Comparison of ENCODE assay signal across 20 cellular contexts in genomic region chr1:29266912-29267311, GRCh38. TPM values are rescaled to one million over a fixed set of nuclear protein-coding genes. Genes with fewer than 3 reads are reported as not detected.
DNase-seq lines count a peak whose midpoint lies in the region; ATAC-seq, FAIRE-seq and TF ChIP-seq lines count a peak whose summit lies in the region.
"Had no signal": no experiment of that assay in that cellular context is flagged by ENCODE, and none has a peak within 500 bp of the region (broad histone marks: within the 10 kb centered on the region; RNA-seq: fewer than 3 reads in every experiment).

No MANE protein-coding gene starts in this region.

- CTCF ChIA-PET in Caco-2 (lab: Charles Lee) = no interaction called here
- CTCF ChIA-PET in activated naive CD4-positive, alpha-beta T cell treated with anti-CD3 and anti-CD28 coated beads for 36 hours (lab: Charles Lee) = interaction anchor here (0.6 kb wide), 1 partner anchor 294 kb away, joined by 3 read pairs; no protein-coding TSS in a partner anchor

- H3K36me3 Mint-ChIP-seq in Caco-2 (ENCODE audit: insufficient read depth, unreplicated experiment) (no peaks in the 10 kb centered on the region), mesothelial cell of epicardium (peaks cover 27% of the 10 kb centered on the region), neural progenitor cell (peaks cover 3% of the 10 kb centered on the region)
- no peaks in the 10 kb centered on the region for H3K36me3 Mint-ChIP-seq in activated naive CD4-positive, alpha-beta T cell treated with anti-CD3 and anti-CD28 coated beads for 36 hours (ENCODE audit: low read depth)
- H3K36me3 Mint-ChIP-seq: CD4-positive, CD25-positive, alpha-beta regulatory T cell; CD8-positive, alpha-beta memory T cell had no signal

- 92 to 98% (median 97%) methylated on average over 3 of the region's 3 CpGs for WGBS in stomach, 5 donors

- H3K27me3 Mint-ChIP-seq in Caco-2 (ENCODE audit: insufficient read depth, unreplicated experiment) (no peaks in the 10 kb centered on the region), mesothelial cell of epicardium (ENCODE audit: low read depth) (no peaks in the 10 kb centered on the region), neural progenitor cell (ENCODE audit: insufficient read depth, low read depth) (no peaks in the 10 kb centered on the region)
- peaks cover 51% of the 10 kb centered on the region for H3K27me3 Mint-ChIP-seq in activated naive CD4-positive, alpha-beta T cell treated with anti-CD3 and anti-CD28 coated beads for 36 hours (ENCODE audit: low read depth)

- no peak overlapping the region for H3K9ac ChIP-seq in neural progenitor cell

- H3K27ac ChIP-seq in SJCRH30 (0 out of 2 replicates have a peak overlapping the region, but pooled peaks have one; percentile 7), neural progenitor cell (no peak overlapping the region), stomach (no peak overlapping the region)

- no peaks in the 10 kb centered on the region for H3K36me3 ChIP-seq in Caco-2 (ENCODE audit: control insufficient read depth, insufficient read depth, low read length)
- no peaks in the 10 kb centered on the region for H3K36me3 ChIP-seq in SJCRH30
- peaks cover 3% of the 10 kb centered on the region for H3K36me3 ChIP-seq in neural progenitor cell
- peaks cover 0 to 5% (median 0%) of the 10 kb centered on the region in 4 donors for H3K36me3 ChIP-seq in stomach
- H3K36me3 ChIP-seq: BE2C had no signal

- H3K27ac Mint-ChIP-seq in Caco-2 (ENCODE audit: unreplicated experiment) (peak overlapping the region; percentile 52), mesothelial cell of epicardium (peak overlapping the region; percentile 83), neural progenitor cell (peak overlapping the region; percentile 31)
- no peak overlapping the region for H3K27ac Mint-ChIP-seq in activated naive CD4-positive, alpha-beta T cell treated with anti-CD3 and anti-CD28 coated beads for 36 hours
- H3K27ac Mint-ChIP-seq: CD4-positive, CD25-positive, alpha-beta regulatory T cell; CD8-positive, alpha-beta memory T cell; GM23338 had no signal

- no peak overlapping the region for H3K4me3 Mint-ChIP-seq in Caco-2 (ENCODE audit: unreplicated experiment)
- H3K4me3 Mint-ChIP-seq in mesothelial cell of epicardium = no peak overlapping the region
- H3K4me3 Mint-ChIP-seq in neural progenitor cell = no peak overlapping the region
- H3K4me3 Mint-ChIP-seq in activated naive CD4-positive, alpha-beta T cell treated with anti-CD3 and anti-CD28 coated beads for 36 hours = no peak overlapping the region
- H3K4me3 Mint-ChIP-seq: CD4-positive, CD25-positive, alpha-beta regulatory T cell; CD8-positive, alpha-beta memory T cell; GM23338 had no signal

- ATAC-seq in HG02885 (IDR thresholded peaks at IDR 0.05; ENCODE audit: poor library complexity, unreplicated experiment) = no peak
- ATAC-seq: GM23338, HCT116 had no signal

- H3K9me3 ChIP-seq in Caco-2 = no peaks in the 10 kb centered on the region
- peaks cover 5% of the 10 kb centered on the region for H3K9me3 ChIP-seq in SJCRH30 (replicated peaks)
- no peaks in the 10 kb centered on the region for H3K9me3 ChIP-seq in neural progenitor cell (ENCODE audit: low read depth)
- H3K9me3 ChIP-seq in stomach = no peaks in the 10 kb centered on the region
- H3K9me3 ChIP-seq: BE2C had no signal

- no peaks in the 10 kb centered on the region for H3K79me2 ChIP-seq in neural progenitor cell (ENCODE audit: low read depth)

- no peak for FAIRE-seq in RCC 7860 (lab: Jason Lieb, UNC)
- FAIRE-seq: D721Med, G401.6, GM12892, GM18507 had no signal

- no peaks in the 10 kb centered on the region for H3K27me3 ChIP-seq in Caco-2 (replicated peaks; ENCODE audit: control insufficient read depth, insufficient read depth, low read length)
- H3K27me3 ChIP-seq in SJCRH30 = no peaks in the 10 kb centered on the region
- no peaks in the 10 kb centered on the region for H3K27me3 ChIP-seq in neural progenitor cell
- H3K27me3 ChIP-seq in stomach = no peaks in the 10 kb centered on the region
- H3K27me3 ChIP-seq: BE2C had no signal

- H3K4me3 ChIP-seq in Caco-2 (ENCODE audit: low read depth, low read length) (no peak overlapping the region), SJCRH30 (no peak overlapping the region), neural progenitor cell (no peak overlapping the region), stomach (no peak overlapping the region)
- H3K4me3 ChIP-seq: GM23338 had no signal

- intact Hi-C loops in Caco-2 (cut with micrococcal nuclease; ENCODE audit: unreplicated experiment) = no loop called here
- intact Hi-C loops in stomach (cut with DNase I; ENCODE audit: low total_unique reads) = no loop called here
- intact Hi-C loops in activated naive CD4-positive, alpha-beta T cell treated with anti-CD3 and anti-CD28 coated beads for 36 hours (cut with micrococcal nuclease) = no loop called here

- POLR2A ChIA-PET in Caco-2 (lab: Charles Lee) = no interaction called here

- TF ChIP-seq EP300 in stomach (IDR thresholded peaks at IDR 0.05) = no peak

- TF ChIP-seq POLR2A in stomach (IDR thresholded peaks at IDR 0.05) = no peak

- no peaks in the 10 kb centered on the region for H4K20me1 ChIP-seq in neural progenitor cell (ENCODE audit: low read depth)

- H3K4me1 ChIP-seq in Caco-2 (peaks cover 16% of the 10 kb centered on the region), SJCRH30 (peaks cover 47% of the 10 kb centered on the region), neural progenitor cell (peaks cover 12% of the 10 kb centered on the region), stomach (peaks cover 6 to 12% (median 11%) of the 10 kb centered on the region in 4 donors)
- H3K4me1 ChIP-seq: BE2C had no signal

- H2AFZ ChIP-seq in neural progenitor cell (replicated peaks) = no peak overlapping the region
- H2AFZ ChIP-seq: GM23338 had no signal

- DNase-seq in Caco-2 = no peak
- peak; percentile 30 to 38 for DNase-seq in SJCRH30
- no peak for DNase-seq in mesothelial cell of epicardium (ENCODE audit: low spot score in 2 of 2, unreplicated experiment in 2 of 2)
- DNase-seq in neural progenitor cell (ENCODE audit: low spot score) = no peak
- DNase-seq in stomach = no peak
- DNase-seq in RCC 7860 (ENCODE audit: low spot score) = no peak
- DNase-seq in activated naive CD4-positive, alpha-beta T cell treated with anti-CD3 and anti-CD28 coated beads for 36 hours = no peak
- DNase-seq: BE2C; C1 segment of cervical spinal cord; CD4-positive, CD25-positive, alpha-beta regulatory T cell; CD8-positive, alpha-beta memory T cell; COR-L47; H7 had no signal

- peaks cover 1% of the 10 kb centered on the region for H3F3A ChIP-seq in neural progenitor cell (ENCODE audit: low read depth)

- H3K4me1 Mint-ChIP-seq in Caco-2 (ENCODE audit: low read depth, unreplicated experiment) (peaks cover 25% of the 10 kb centered on the region), mesothelial cell of epicardium (peaks cover 32% of the 10 kb centered on the region), neural progenitor cell (peaks cover 13% of the 10 kb centered on the region)
- H3K4me1 Mint-ChIP-seq in activated naive CD4-positive, alpha-beta T cell treated with anti-CD3 and anti-CD28 coated beads for 36 hours (ENCODE audit: low read depth) = no peaks in the 10 kb centered on the region
- H3K4me1 Mint-ChIP-seq: CD4-positive, CD25-positive, alpha-beta regulatory T cell; CD8-positive, alpha-beta memory T cell had no signal

- H3K9me3 Mint-ChIP-seq in Caco-2 (ENCODE audit: unreplicated experiment) (no peaks in the 10 kb centered on the region), mesothelial cell of epicardium (peaks cover 4% of the 10 kb centered on the region), neural progenitor cell (no peaks in the 10 kb centered on the region)
- no peaks in the 10 kb centered on the region for H3K9me3 Mint-ChIP-seq in activated naive CD4-positive, alpha-beta T cell treated with anti-CD3 and anti-CD28 coated beads for 36 hours
- H3K9me3 Mint-ChIP-seq: CD8-positive, alpha-beta memory T cell; GM23338 had no signal

- TF ChIP-seq CTCF in Caco-2 (IDR thresholded peaks at IDR 0.05; ENCODE audit: insufficient read depth in 1 of 2, low read depth in 1 of 2, low read length in 1 of 2, severe bottlenecking in 1 of 2, unreplicated experiment in 1 of 2) = no peak
- TF ChIP-seq CTCF in mesothelial cell of epicardium (IDR thresholded peaks at IDR 0.05; ENCODE audit: unreplicated experiment) = no peak
- no peak for TF ChIP-seq CTCF in neural progenitor cell (IDR thresholded peaks at IDR 0.05)
- TF ChIP-seq CTCF in stomach (IDR thresholded peaks at IDR 0.05) = no peak

- BruUV-seq in Caco-2 (replicated peaks; lab: Mats Ljungman, UMichigan) = no TSS peak

- no peak overlapping the region for H3K4me2 ChIP-seq in neural progenitor cell
- H3K4me2 ChIP-seq: GM23338 had no signal

RNA-seq across cellular contexts. Expression of gene PTPRU, which starts 30.6 kb away (rescaled TPM):
- total RNA-seq in Caco-2 (2022) (32.9 and 41.4 TPM in 2 replicates), mesothelial cell of epicardium (143 to 151 TPM (median 145 TPM) in 3 replicates), neural progenitor cell (ENCODE audit: low replicate concordance) (29.5 and 68.9 TPM in 2 replicates), stomach (10 to 100 TPM in 2 of 5 donors, 1 to 10 TPM in 2, under 1 TPM in 1; 0.29 to 17.5 (median 8.0) TPM)
- total RNA-seq in SJCRH30 (2014; rRNA removed; shearing (Covaris generic)) = 12.3 and 16.3 TPM in 2 replicates
- 1 to 10 TPM; 4.9 to 5.4 (median 5.2) TPM for polyA plus RNA-seq in stomach
- total RNA-seq in activated naive CD4-positive, alpha-beta T cell treated with anti-CD3 and anti-CD28 coated beads for 36 hours = under 1 TPM; 0.15 to 0.38 TPM
- total RNA-seq: CD4-positive, CD25-positive, alpha-beta regulatory T cell had no signal
- polyA plus RNA-seq: CD4-positive, CD25-positive, alpha-beta regulatory T cell had no signal

RNA-seq across cellular contexts. Expression of gene MECR, which starts 36.2 kb away (rescaled TPM):
- total RNA-seq in Caco-2 (2022) (21.5 and 23.1 TPM in 2 replicates), mesothelial cell of epicardium (36.6 to 40.0 TPM (median 38.0 TPM) in 3 replicates), neural progenitor cell (ENCODE audit: low replicate concordance) (11.7 and 22.0 TPM in 2 replicates), stomach (10 to 100 TPM in 4 of 5 donors, 1 to 10 TPM in 1; 8.9 to 47.8 (median 17.4) TPM)
- total RNA-seq in SJCRH30 (2014; rRNA removed; shearing (Covaris generic)) = 18.9 and 25.4 TPM in 2 replicates
- polyA plus RNA-seq in stomach = 10 to 100 TPM; 16.0 to 20.1 (median 18.2) TPM
- 10 to 100 TPM; 35.7 to 36.3 TPM for total RNA-seq in activated naive CD4-positive, alpha-beta T cell treated with anti-CD3 and anti-CD28 coated beads for 36 hours

Comparison
In these comparisons a context has a peak if more than half of its experiments do, and no peak if none do; other contexts are left out.
1. DNase-seq: peak in SJCRH30 (2 of 2); none in Caco-2 (0 of 2), mesothelial cell of epicardium (0 of 2), neural progenitor cell (single experiment), stomach (single experiment), RCC 7860 (single experiment) and activated naive CD4-positive, alpha-beta T cell treated with anti-CD3 and anti-CD28 coated beads for 36 hours (single experiment).